27 cellular contexts compared by ENCODE assay signal in the genomic region with DNA sequence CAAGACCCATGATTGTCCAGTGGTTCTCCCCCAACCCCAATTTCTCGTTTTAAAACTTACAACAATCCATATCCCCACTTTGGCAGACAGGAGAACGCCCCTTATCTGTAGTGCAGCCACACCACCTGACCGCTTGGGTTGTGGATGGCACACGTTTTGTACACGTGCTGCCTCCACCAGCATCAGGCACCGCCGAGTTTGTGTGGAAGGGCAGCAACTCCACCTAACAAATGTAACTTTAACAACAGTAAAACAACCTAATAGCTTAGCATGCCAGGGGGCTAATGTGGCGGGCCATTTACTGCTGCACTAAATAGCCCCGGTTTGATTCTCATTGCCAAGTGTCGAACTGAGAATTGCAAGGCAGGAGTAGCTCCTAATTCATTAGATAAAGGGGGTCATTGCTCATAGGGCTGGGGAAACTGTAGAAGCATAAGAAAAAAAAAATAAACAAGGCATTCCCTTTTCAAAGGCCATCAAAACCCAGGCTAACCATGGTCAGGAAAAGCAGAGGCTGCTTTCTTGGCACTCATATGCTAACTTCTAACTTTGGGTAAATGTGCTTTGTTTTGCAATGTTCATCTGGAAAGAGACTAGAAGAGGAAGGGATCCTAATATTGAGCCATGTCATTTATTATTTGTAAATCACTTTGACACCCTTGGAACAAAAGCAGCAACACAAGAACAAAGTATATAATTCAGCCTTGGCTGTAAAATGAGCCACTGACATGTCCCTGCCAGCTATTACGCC.
DNase-seq lines count a peak whose midpoint lies in the region; ATAC-seq, FAIRE-seq and TF ChIP-seq lines count a peak whose summit lies in the region.
"Had no signal": no experiment of that assay in that cellular context is flagged by ENCODE, and none has a peak within 500 bp of the region (broad histone marks: within the 10 kb centered on the region; RNA-seq: fewer than 3 reads in every experiment).

No MANE protein-coding gene starts in this region.

- no peaks in the 10 kb centered on the region for H3K27me3 Mint-ChIP-seq in astrocyte (ENCODE audit: low read depth, unreplicated experiment)
- H3K27me3 Mint-ChIP-seq: activated CD4-positive, alpha-beta T cell treated with anti-CD3 and anti-CD28 coated beads, Interleukin-2, amount 10 ng/mL, durations not matched to agents 24 days and 14 days; effector memory CD8-positive, alpha-beta T cell had no signal

- H3K4me1 Mint-ChIP-seq in astrocyte (ENCODE audit: low read depth, unreplicated experiment), result peaks cover 10% of the 10 kb centered on the region
- H3K4me1 Mint-ChIP-seq: activated CD4-positive, alpha-beta T cell treated with anti-CD3 and anti-CD28 coated beads, Interleukin-2, amount 10 ng/mL, durations not matched to agents 24 days and 14 days had no signal

- H3K36me3 ChIP-seq in astrocyte (ENCODE audit: insufficient read depth, low read length) (no peaks in the 10 kb centered on the region), fibroblast of lung (ENCODE audit: control insufficient read depth, insufficient read depth, low read length) (no peaks in the 10 kb centered on the region), neuron (ENCODE audit: insufficient read depth, low read length) (no peaks in the 10 kb centered on the region)
- H3K36me3 ChIP-seq: ascending aorta had no signal

- no peak overlapping the region for H3K27ac Mint-ChIP-seq in astrocyte (ENCODE audit: unreplicated experiment)
- H3K27ac Mint-ChIP-seq: activated CD4-positive, alpha-beta T cell treated with anti-CD3 and anti-CD28 coated beads, Interleukin-2, amount 10 ng/mL, durations not matched to agents 24 days and 14 days; activated naive CD4-positive, alpha-beta T cell treated with anti-CD3 and anti-CD28 coated beads, Interleukin-2, amount 50 U/mL, for 72 hours; activated T-helper 1 cell treated with anti-CD3 and anti-CD28 coated beads, Interleukin-12 subunit alpha, Interleukin-12 subunit beta, Interleukin-2, Interleukin-4 antibody, amounts not matched to agents 30 ng/mL and 10 ng/mL and 1 ng/mL, durations not matched to agents 14 hours and 24 hours and 36 hours; effector memory CD8-positive, alpha-beta T cell; HFFc6; T-helper 2 cell treated with Interferon-gamma antibody and Interleukin-4, amounts not matched to agents 5 μg/mL and 100 μg/mL, for 36 hours had no signal

- TF ChIP-seq CTCF in astrocyte (IDR thresholded peaks at IDR 0.05; ENCODE audit: insufficient read depth, low read depth, low read length) (no peak), fibroblast of lung (conservative IDR thresholded peaks at IDR 0.05 in 1 of 2, IDR thresholded peaks at IDR 0.05 in 1 of 2; ENCODE audit: low read depth in 1 of 2, low read length in 2 of 2) (no peak)

- H3K4me2 ChIP-seq in astrocyte (ENCODE audit: low read length), result no peak overlapping the region
- H3K4me2 ChIP-seq in fibroblast of lung (ENCODE audit: extremely low read depth, insufficient read depth, low read length), result no peak overlapping the region
- H3K4me2 ChIP-seq: SK-N-SH had no signal

- H3K4me3 ChIP-seq in GM08714 (ENCODE audit: low read length) (peak overlapping the region; percentile 48), astrocyte (ENCODE audit: insufficient read depth, low read depth, low read length) (no peak overlapping the region), fibroblast of lung (replicated peaks in 1 of 4; ENCODE audit: control extremely low read depth in 1 of 4, insufficient read depth in 1 of 4, low read depth in 3 of 4, low read length in 4 of 4) (no peak overlapping the region), neuron (ENCODE audit: low read length) (no peak overlapping the region)
- H3K4me3 ChIP-seq: ascending aorta had no signal

- H3K79me2 ChIP-seq in astrocyte (ENCODE audit: insufficient read depth, low read length) (no peaks in the 10 kb centered on the region), fibroblast of lung (ENCODE audit: control insufficient read depth, insufficient read depth, low read length) (no peaks in the 10 kb centered on the region)

- H3K27me3 ChIP-seq in astrocyte (ENCODE audit: insufficient read depth, low read length) (no peaks in the 10 kb centered on the region), fibroblast of lung (ENCODE audit: control insufficient read depth, insufficient read depth, low read length) (no peaks in the 10 kb centered on the region), neuron (ENCODE audit: insufficient read depth, low read length) (no peaks in the 10 kb centered on the region)
- H3K27me3 ChIP-seq: ascending aorta had no signal

- no peaks in the 10 kb centered on the region for H3K9me3 ChIP-seq in astrocyte (ENCODE audit: insufficient read depth, low read depth, low read length)
- no peaks in the 10 kb centered on the region for H3K9me3 ChIP-seq in fibroblast of lung (ENCODE audit: control insufficient read depth, insufficient read depth, low read depth, low read length)
- H3K9me3 ChIP-seq in neuron (ENCODE audit: low read length), result no peaks in the 10 kb centered on the region
- H3K9me3 ChIP-seq: ascending aorta, SK-N-SH had no signal

- H4K20me1 ChIP-seq in astrocyte (ENCODE audit: insufficient read depth, low read length) (no peaks in the 10 kb centered on the region), fibroblast of lung (ENCODE audit: control insufficient read depth, extremely low read depth, insufficient read depth, low read length) (no peaks in the 10 kb centered on the region)

- FAIRE-seq in astrocyte (lab: Jason Lieb, UNC) (no peak), GM19239 (lab: Jason Lieb, UNC) (no peak)
- FAIRE-seq: urothelium cell line had no signal

- no peak for ATAC-seq in GM19351 (IDR thresholded peaks at IDR 0.05; ENCODE audit: unreplicated experiment)
- ATAC-seq: activated naive CD4-positive, alpha-beta T cell treated with anti-CD3 and anti-CD28 coated beads, Interleukin-2, amount 50 U/mL, for 72 hours; effector memory CD8-positive, alpha-beta T cell; left lobe of liver had no signal

- H3K4me3 Mint-ChIP-seq in astrocyte (ENCODE audit: unreplicated experiment), result no peak overlapping the region
- H3K4me3 Mint-ChIP-seq: activated CD4-positive, alpha-beta T cell treated with anti-CD3 and anti-CD28 coated beads, Interleukin-2, amount 10 ng/mL, durations not matched to agents 24 days and 14 days; activated T-helper 1 cell treated with anti-CD3 and anti-CD28 coated beads, Interleukin-12 subunit alpha, Interleukin-12 subunit beta, Interleukin-2, Interleukin-4 antibody, amounts not matched to agents 30 ng/mL and 10 ng/mL and 1 ng/mL, durations not matched to agents 14 hours and 24 hours and 36 hours; effector memory CD8-positive, alpha-beta T cell; HFFc6; mesothelial cell of epicardium; nephron; T-helper 2 cell treated with Interferon-gamma antibody and Interleukin-4, amounts not matched to agents 5 μg/mL and 100 μg/mL, for 36 hours had no signal

- no peak overlapping the region for H3K9ac ChIP-seq in astrocyte (ENCODE audit: low read length)
- no peak overlapping the region for H3K9ac ChIP-seq in fibroblast of lung (ENCODE audit: insufficient read depth, low read length)
- H3K9ac ChIP-seq: SK-N-SH had no signal

- DNase-seq in astrocyte (ENCODE audit: low read depth) (no peak), fibroblast of lung (ENCODE audit: low read depth in 2 of 2) (peak; percentile 20 to 58), GM19239 (ENCODE audit: insufficient read length, low spot score) (no peak), GOT3 (lab: John Stamatoyannopoulos, UW) (no peak)
- no peak for DNase-seq in activated T-cell treated with anti-CD3 and anti-CD28 coated beads, Interleukin-2, amount 50 U/mL, for 48 hours
- DNase-seq: ACHN; activated CD4-positive, alpha-beta T cell treated with anti-CD3 and anti-CD28 coated beads, Interleukin-2, amount 10 ng/mL, durations not matched to agents 24 days and 14 days; DMS 273 treated with DMSO at 0.1 percent for 48 hours; effector memory CD8-positive, alpha-beta T cell; HFFc6; NCI-H1092; NCI-H2081 treated with DMSO at 0.1 percent for 48 hours; NCI-H510A treated with DMSO at 0.1 percent for 48 hours; SK-N-SH; substantia nigra had no signal

- H2AFZ ChIP-seq in astrocyte (ENCODE audit: low read depth, low read length) (peak overlapping the region; percentile 55), fibroblast of lung (ENCODE audit: low read length) (no peak overlapping the region), neuron (ENCODE audit: low read depth, low read length) (peak overlapping the region; percentile 26)

- H3K27ac ChIP-seq in astrocyte (ENCODE audit: low read depth, low read length), result no peak overlapping the region
- H3K27ac ChIP-seq in fibroblast of lung (ENCODE audit: insufficient read depth, low read length), result no peak overlapping the region
- H3K27ac ChIP-seq: ascending aorta, VCaP had no signal

- H3K4me1 ChIP-seq in astrocyte (ENCODE audit: insufficient read depth, low read length) (peaks cover 15% of the 10 kb centered on the region), fibroblast of lung (ENCODE audit: control insufficient read depth, extremely low read depth, insufficient read depth, low read length) (no peaks in the 10 kb centered on the region), neuron (ENCODE audit: insufficient read depth, low read length) (peaks cover 32% of the 10 kb centered on the region)

- no peaks in the 10 kb centered on the region for H3K9me3 Mint-ChIP-seq in astrocyte (ENCODE audit: unreplicated experiment)
- H3K9me3 Mint-ChIP-seq: activated CD4-positive, alpha-beta T cell treated with anti-CD3 and anti-CD28 coated beads, Interleukin-2, amount 10 ng/mL, durations not matched to agents 24 days and 14 days; effector memory CD8-positive, alpha-beta T cell; mesothelial cell of epicardium; nephron had no signal

- H3K36me3 Mint-ChIP-seq in astrocyte (ENCODE audit: low read depth, unreplicated experiment), result no peaks in the 10 kb centered on the region
- H3K36me3 Mint-ChIP-seq: activated naive CD4-positive, alpha-beta T cell treated with anti-CD3 and anti-CD28 coated beads, Interleukin-2, amount 50 U/mL, for 72 hours; mesothelial cell of epicardium had no signal

Comparison
In these comparisons a context has a peak if more than half of its experiments do, and no peak if none do; other contexts are left out.
1. DNase-seq: peak in fibroblast of lung (2 of 2); none in astrocyte (single experiment), GM19239 (single experiment), activated T-cell treated with anti-CD3 and anti-CD28 coated beads, Interleukin-2, amount 50 U/mL, for 48 hours (0 of 2) and GOT3 (single experiment).